Comparison of ENCODE assay signal across 1 cellular context in genomic region chr21:30463713-30464112, GRCh38.
TF ChIP-seq lines count a peak whose summit lies in the region.

No MANE protein-coding gene starts in this region.

TF ChIP-seq in GM12878, 131 proteins besides CTCF, POLR2A, EP300 and RAD21:
- no peak for TF ChIP-seq ZBTB40 (IDR thresholded peaks at IDR 0.05; ENCODE audit: borderline replicate concordance)
- no peak for TF ChIP-seq ASH2L (IDR thresholded peaks at IDR 0.05; ENCODE audit: borderline replicate concordance, low read depth)
- no peak for TF ChIP-seq POLR2AphosphoS2 (IDR thresholded peaks at IDR 0.05; ENCODE audit: low read depth, low read length)
- TF ChIP-seq MLLT1 (IDR thresholded peaks at IDR 0.05), result no peak
- TF ChIP-seq CEBPB (IDR thresholded peaks at IDR 0.05; ENCODE audit: borderline replicate concordance in 1 of 2, low read depth in 2 of 2, low read length in 2 of 2), result no peak
- TF ChIP-seq SMARCA5 (IDR thresholded peaks at IDR 0.05), result no peak
- TF ChIP-seq SRF (IDR thresholded peaks at IDR 0.05; ENCODE audit: low read depth in 2 of 2, low read length in 2 of 2), result no peak
- no peak for TF ChIP-seq CREM (IDR thresholded peaks at IDR 0.05; ENCODE audit: low read depth)
- no peak for TF ChIP-seq STAT3 (IDR thresholded peaks at IDR 0.05; ENCODE audit: low read depth, low read length)
- TF ChIP-seq ZNF217 (IDR thresholded peaks at IDR 0.05), result no peak
- no peak for TF ChIP-seq BMI1 (IDR thresholded peaks at IDR 0.05; ENCODE audit: borderline replicate concordance)
- no peak for TF ChIP-seq E2F4 (IDR thresholded peaks at IDR 0.05; ENCODE audit: low read depth, low read length)
- no peak for TF ChIP-seq ZNF687 (IDR thresholded peaks at IDR 0.05)
TF ChIP-seq in GM12878: peak in this region for 0.
